ENCODE assay signal across 1 cellular context in genomic region chr11:47593492-47593933, GRCh38.
TF ChIP-seq lines count a peak whose summit lies in the region.

No MANE protein-coding gene starts in this region.

TF ChIP-seq in GM12878, 131 proteins besides CTCF, POLR2A, EP300 and RAD21:
- TF ChIP-seq SREBF1 (IDR thresholded peaks at IDR 0.05; ENCODE audit: low read length) = no peak
- TF ChIP-seq PML (IDR thresholded peaks at IDR 0.05; ENCODE audit: low read length) = no peak
- TF ChIP-seq GABPA (IDR thresholded peaks at IDR 0.05; ENCODE audit: low read depth) = no peak
- TF ChIP-seq CBFB (IDR thresholded peaks at IDR 0.05; ENCODE audit: low read depth) = no peak
- TF ChIP-seq SIN3A (IDR thresholded peaks at IDR 0.05; ENCODE audit: low read depth, low read length) = no peak
- no peak for TF ChIP-seq EGR1 (IDR thresholded peaks at IDR 0.05; ENCODE audit: borderline replicate concordance in 1 of 2, low read depth in 2 of 2, low read length in 2 of 2)
- TF ChIP-seq, protein P1, sequence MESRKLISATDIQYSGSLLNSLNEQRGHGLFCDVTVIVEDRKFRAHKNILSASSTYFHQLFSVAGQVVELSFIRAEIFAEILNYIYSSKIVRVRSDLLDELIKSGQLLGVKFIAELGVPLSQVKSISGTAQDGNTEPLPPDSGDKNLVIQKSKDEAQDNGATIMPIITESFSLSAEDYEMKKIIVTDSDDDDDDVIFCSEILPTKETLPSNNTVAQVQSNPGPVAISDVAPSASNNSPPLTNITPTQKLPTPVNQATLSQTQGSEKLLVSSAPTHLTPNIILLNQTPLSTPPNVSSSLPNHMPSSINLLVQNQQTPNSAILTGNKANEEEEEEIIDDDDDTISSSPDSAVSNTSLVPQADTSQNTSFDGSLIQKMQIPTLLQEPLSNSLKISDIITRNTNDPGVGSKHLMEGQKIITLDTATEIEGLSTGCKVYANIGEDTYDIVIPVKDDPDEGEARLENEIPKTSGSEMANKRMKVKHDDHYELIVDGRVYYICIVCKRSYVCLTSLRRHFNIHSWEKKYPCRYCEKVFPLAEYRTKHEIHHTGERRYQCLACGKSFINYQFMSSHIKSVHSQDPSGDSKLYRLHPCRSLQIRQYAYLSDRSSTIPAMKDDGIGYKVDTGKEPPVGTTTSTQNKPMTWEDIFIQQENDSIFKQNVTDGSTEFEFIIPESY (IDR thresholded peaks at IDR 0.05) = no peak
- TF ChIP-seq, protein P2, sequence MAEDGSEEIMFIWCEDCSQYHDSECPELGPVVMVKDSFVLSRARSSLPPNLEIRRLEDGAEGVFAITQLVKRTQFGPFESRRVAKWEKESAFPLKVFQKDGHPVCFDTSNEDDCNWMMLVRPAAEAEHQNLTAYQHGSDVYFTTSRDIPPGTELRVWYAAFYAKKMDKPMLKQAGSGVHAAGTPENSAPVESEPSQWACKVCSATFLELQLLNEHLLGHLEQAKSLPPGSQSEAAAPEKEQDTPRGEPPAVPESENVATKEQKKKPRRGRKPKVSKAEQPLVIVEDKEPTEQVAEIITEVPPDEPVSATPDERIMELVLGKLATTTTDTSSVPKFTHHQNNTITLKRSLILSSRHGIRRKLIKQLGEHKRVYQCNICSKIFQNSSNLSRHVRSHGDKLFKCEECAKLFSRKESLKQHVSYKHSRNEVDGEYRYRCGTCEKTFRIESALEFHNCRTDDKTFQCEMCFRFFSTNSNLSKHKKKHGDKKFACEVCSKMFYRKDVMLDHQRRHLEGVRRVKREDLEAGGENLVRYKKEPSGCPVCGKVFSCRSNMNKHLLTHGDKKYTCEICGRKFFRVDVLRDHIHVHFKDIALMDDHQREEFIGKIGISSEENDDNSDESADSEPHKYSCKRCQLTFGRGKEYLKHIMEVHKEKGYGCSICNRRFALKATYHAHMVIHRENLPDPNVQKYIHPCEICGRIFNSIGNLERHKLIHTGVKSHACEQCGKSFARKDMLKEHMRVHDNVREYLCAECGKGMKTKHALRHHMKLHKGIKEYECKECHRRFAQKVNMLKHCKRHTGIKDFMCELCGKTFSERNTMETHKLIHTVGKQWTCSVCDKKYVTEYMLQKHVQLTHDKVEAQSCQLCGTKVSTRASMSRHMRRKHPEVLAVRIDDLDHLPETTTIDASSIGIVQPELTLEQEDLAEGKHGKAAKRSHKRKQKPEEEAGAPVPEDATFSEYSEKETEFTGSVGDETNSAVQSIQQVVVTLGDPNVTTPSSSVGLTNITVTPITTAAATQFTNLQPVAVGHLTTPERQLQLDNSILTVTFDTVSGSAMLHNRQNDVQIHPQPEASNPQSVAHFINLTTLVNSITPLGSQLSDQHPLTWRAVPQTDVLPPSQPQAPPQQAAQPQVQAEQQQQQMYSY (CRISPR knock-in tag; IDR thresholded peaks at IDR 0.05) = no peak
- no peak for TF ChIP-seq YY1 (IDR thresholded peaks at IDR 0.05; ENCODE audit: low read depth, low read length)
- TF ChIP-seq ESRRA (IDR thresholded peaks at IDR 0.05; ENCODE audit: low read length) = no peak
- no peak for TF ChIP-seq KDM1A (IDR thresholded peaks at IDR 0.05; ENCODE audit: borderline replicate concordance)
- no peak for TF ChIP-seq HCFC1 (IDR thresholded peaks at IDR 0.05; ENCODE audit: low read length)
- no peak for TF ChIP-seq NFYA (IDR thresholded peaks at IDR 0.05; ENCODE audit: borderline replicate concordance, low read depth, low read length)
- no peak for TF ChIP-seq EZH2 (IDR thresholded peaks at IDR 0.05; ENCODE audit: borderline replicate concordance, control insufficient read depth, low read depth, low read length)
- TF ChIP-seq ATF3 (IDR thresholded peaks at IDR 0.05; ENCODE audit: borderline replicate concordance, extremely low read depth, low read depth, low read length) = no peak
- no peak for TF ChIP-seq CEBPB (IDR thresholded peaks at IDR 0.05; ENCODE audit: borderline replicate concordance in 1 of 2, low read depth in 2 of 2, low read length in 2 of 2)
- no peak for TF ChIP-seq SUZ12 (IDR thresholded peaks at IDR 0.05; ENCODE audit: unreplicated experiment)
TF ChIP-seq in GM12878: peak in this region for 0.
